In genomic region chr12:71666259-71666658, GRCh38 we compare ENCODE assay signal across 20 cellular contexts. TPM values are rescaled to one million over a fixed set of nuclear protein-coding genes. Genes with fewer than 3 reads are reported as not detected.
DNase-seq lines count a peak whose midpoint lies in the region; ATAC-seq and TF ChIP-seq lines count a peak whose summit lies in the region.
"Had no signal": no experiment of that assay in that cellular context is flagged by ENCODE, and none has a peak within 500 bp of the region (broad histone marks: within the 10 kb centered on the region; RNA-seq: fewer than 3 reads in every experiment).

No MANE protein-coding gene starts in this region.

- H2AFZ ChIP-seq in PC-9 = no peak overlapping the region
- H2AFZ ChIP-seq: neural progenitor cell had no signal

- no peak overlapping the region for H3K27ac ChIP-seq in BLaER1 treated with 17β-estradiol and CSF1 and Interleukin-3, amounts not matched to agents 10 nM and 100 nM
- H3K27ac ChIP-seq in CD8-positive, alpha-beta T cell (ENCODE audit: low read depth, low read length) = no peak overlapping the region
- H3K27ac ChIP-seq in PC-9 = peak overlapping the region; percentile 94; the same call in 1 of the 2 replicates
- H3K27ac ChIP-seq: adrenal gland, neural progenitor cell had no signal

- peaks cover 36% of the 10 kb centered on the region for H3K4me1 Mint-ChIP-seq in CD8-positive, alpha-beta T cell (ENCODE audit: low read depth)
- H3K4me1 Mint-ChIP-seq in dendritic cell treated with granulocyte-macrophage colony-stimulating factor and Interleukin-4, amounts not matched to agents 40 ng/mL and 50 ng/mL, for 4 days (ENCODE audit: low read depth) = peaks cover 26% of the 10 kb centered on the region
- H3K4me1 Mint-ChIP-seq in activated CD8-positive, alpha-beta memory T cell treated with anti-CD3 and anti-CD28 coated beads, Interleukin-2, amount 10 ng/mL, durations not matched to agents 7 days and 5 days = peaks cover 22% of the 10 kb centered on the region

- peaks cover 52% of the 10 kb centered on the region for H3K79me2 ChIP-seq in PC-9 (ENCODE audit: low read depth)

- POLR2A ChIA-PET in CD8-positive, alpha-beta T cell (lab: Charles Lee) = interaction anchor here (0.7 kb wide), 1 partner anchor 19 kb away, joined by 3 read pairs; the partner anchor contains the start of gene TMEM19
- POLR2A ChIA-PET in PC-9 (lab: Charles Lee; ENCODE audit: unreplicated experiment) = no interaction called here

- peaks cover 17% of the 10 kb centered on the region for H3F3A ChIP-seq in PC-9 (ENCODE audit: insufficient read depth, low read depth)

- H3K4me3 ChIP-seq in BLaER1 treated with 17β-estradiol and CSF1 and Interleukin-3, amounts not matched to agents 10 nM and 100 nM = 0 out of 20 replicates have a peak overlapping the region, but pooled peaks of 2 of the 10 experiments have one; percentile 85 to 91
- no peak overlapping the region for H3K4me3 ChIP-seq in CD8-positive, alpha-beta T cell (ENCODE audit: low read depth, low read length)
- peak overlapping the region; percentile 70; the same call in 1 of the 2 replicates for H3K4me3 ChIP-seq in PC-9
- H3K4me3 ChIP-seq: adrenal gland, gastrocnemius medialis had no signal

- peaks cover 27% of the 10 kb centered on the region for H3K36me3 Mint-ChIP-seq in CD8-positive, alpha-beta T cell
- H3K36me3 Mint-ChIP-seq in dendritic cell treated with granulocyte-macrophage colony-stimulating factor and Interleukin-4, amounts not matched to agents 40 ng/mL and 50 ng/mL, for 4 days (ENCODE audit: low read depth) = peaks cover 28% of the 10 kb centered on the region
- peaks cover 19% of the 10 kb centered on the region for H3K36me3 Mint-ChIP-seq in activated CD8-positive, alpha-beta memory T cell treated with anti-CD3 and anti-CD28 coated beads, Interleukin-2, amount 10 ng/mL, durations not matched to agents 7 days and 5 days

- peaks cover 16 to 25% (median 18%) of the 10 kb centered on the region in 10 experiments for H3K4me1 ChIP-seq in BLaER1 treated with 17β-estradiol and CSF1 and Interleukin-3, amounts not matched to agents 10 nM and 100 nM
- H3K4me1 ChIP-seq in CD8-positive, alpha-beta T cell (ENCODE audit: insufficient read depth, low read length) = peaks cover 23% of the 10 kb centered on the region
- H3K4me1 ChIP-seq in PC-9 (replicated peaks; ENCODE audit: insufficient read depth) = peaks cover 16% of the 10 kb centered on the region

- CTCF ChIA-PET in CD8-positive, alpha-beta T cell (lab: Charles Lee) = no interaction called here
- CTCF ChIA-PET in PC-9 (lab: Charles Lee) = no interaction called here
- CTCF ChIA-PET in activated CD8-positive, alpha-beta memory T cell treated with anti-CD3 and anti-CD28 coated beads, Interleukin-2, amount 10 ng/mL, durations not matched to agents 7 days and 5 days (lab: Charles Lee) = interaction anchor here (1.8 kb wide), 1 partner anchor 81 kb away, joined by 5 read pairs; no protein-coding TSS in a partner anchor

- BruUV-seq in PC-9 (replicated peaks; lab: Mats Ljungman, UMichigan) = no TSS peak

- H3K9me2 ChIP-seq in PC-9 (ENCODE audit: insufficient read depth) = no peaks in the 10 kb centered on the region

- ATAC-seq in CD8-positive, alpha-beta T cell = no peak
- ATAC-seq in GM21447 (IDR thresholded peaks at IDR 0.05; ENCODE audit: unreplicated experiment) (no peak), HG03025 (IDR thresholded peaks at IDR 0.05; ENCODE audit: low FRiP score, unreplicated experiment) (no peak), GM19395 (IDR thresholded peaks at IDR 0.05; ENCODE audit: unreplicated experiment) (no peak)
- ATAC-seq in activated CD8-positive, alpha-beta memory T cell treated with anti-CD3 and anti-CD28 coated beads, Interleukin-2, amount 10 ng/mL, durations not matched to agents 7 days and 5 days = no peak
- ATAC-seq: gastrocnemius medialis, left cardiac atrium, psoas muscle had no signal

- no peaks in the 10 kb centered on the region for H3K9me3 Mint-ChIP-seq in CD8-positive, alpha-beta T cell
- H3K9me3 Mint-ChIP-seq in dendritic cell treated with granulocyte-macrophage colony-stimulating factor and Interleukin-4, amounts not matched to agents 40 ng/mL and 50 ng/mL, for 4 days = no peaks in the 10 kb centered on the region
- H3K9me3 Mint-ChIP-seq in activated CD8-positive, alpha-beta memory T cell treated with anti-CD3 and anti-CD28 coated beads, Interleukin-2, amount 10 ng/mL, durations not matched to agents 7 days and 5 days (ENCODE audit: low read depth) = no peaks in the 10 kb centered on the region
- H3K9me3 Mint-ChIP-seq: neural progenitor cell had no signal

- H3K27me3 ChIP-seq in BLaER1 treated with 17β-estradiol and CSF1 and Interleukin-3, amounts not matched to agents 10 nM and 100 nM = no peaks in the 10 kb centered on the region
- no peaks in the 10 kb centered on the region for H3K27me3 ChIP-seq in CD8-positive, alpha-beta T cell (ENCODE audit: insufficient read depth, low read length)
- no peaks in the 10 kb centered on the region for H3K27me3 ChIP-seq in PC-9 (ENCODE audit: insufficient read depth, low read depth)
- H3K27me3 ChIP-seq: adrenal gland, cardiac muscle cell, gastrocnemius medialis, neural progenitor cell had no signal

- H3K36me3 ChIP-seq in BLaER1 treated with 17β-estradiol and CSF1 and Interleukin-3, amounts not matched to agents 10 nM and 100 nM = peaks cover 0 to 16% (median 4%) of the 10 kb centered on the region in 11 experiments; a peak in 10 of 22 replicates
- H3K36me3 ChIP-seq in CD8-positive, alpha-beta T cell (ENCODE audit: insufficient read depth, low read length) = no peaks in the 10 kb centered on the region
- no peaks in the 10 kb centered on the region for H3K36me3 ChIP-seq in PC-9 (ENCODE audit: low read depth)
- H3K36me3 ChIP-seq: adrenal gland, cardiac muscle cell, gastrocnemius medialis, neural progenitor cell had no signal

- intact Hi-C loops in CD8-positive, alpha-beta T cell (cut with DNase I, micrococcal nuclease) = loop anchor here (5.0 to 10.0 kb wide), 3 partner anchors 171 to 1931 kb away; partner anchors contain the start of genes KCNMB4 (in 1 of the 2), RAB3IP (in 1 of the 2) and TBC1D15 (in 1 of the 2)
- intact Hi-C loops in PC-9 (cut with micrococcal nuclease; ENCODE audit: unreplicated experiment) = no loop called here
- intact Hi-C loops in dendritic cell treated with granulocyte-macrophage colony-stimulating factor and Interleukin-4, amounts not matched to agents 40 ng/mL and 50 ng/mL, for 4 days (cut with micrococcal nuclease) = no loop called here

- TF ChIP-seq CTCF in CD8-positive, alpha-beta T cell (IDR thresholded peaks at IDR 0.05) = no peak
- TF ChIP-seq CTCF in PC-9 (conservative IDR thresholded peaks at IDR 0.05) = no peak

- no peaks in the 10 kb centered on the region for H3K9me3 ChIP-seq in BLaER1 treated with 17β-estradiol and CSF1 and Interleukin-3, amounts not matched to agents 10 nM and 100 nM (replicated peaks in 1 of 11)
- H3K9me3 ChIP-seq in CD8-positive, alpha-beta T cell (ENCODE audit: low read length) = no peaks in the 10 kb centered on the region
- no peaks in the 10 kb centered on the region for H3K9me3 ChIP-seq in PC-9 (ENCODE audit: insufficient read depth, low read depth)
- H3K9me3 ChIP-seq: adrenal gland, gastrocnemius medialis, psoas muscle had no signal

- H3K4me2 ChIP-seq in BLaER1 treated with 17β-estradiol and CSF1 and Interleukin-3, amounts not matched to agents 10 nM and 100 nM = peak overlapping the region; percentile 75 to 95 (median 85); a peak in 21 of 22 replicates
- peak overlapping the region; percentile 95 for H3K4me2 ChIP-seq in PC-9

- H3K4me3 Mint-ChIP-seq in CD8-positive, alpha-beta T cell = no peak overlapping the region
- no peak overlapping the region for H3K4me3 Mint-ChIP-seq in dendritic cell treated with granulocyte-macrophage colony-stimulating factor and Interleukin-4, amounts not matched to agents 40 ng/mL and 50 ng/mL, for 4 days
- no peak overlapping the region for H3K4me3 Mint-ChIP-seq in activated CD8-positive, alpha-beta memory T cell treated with anti-CD3 and anti-CD28 coated beads, Interleukin-2, amount 10 ng/mL, durations not matched to agents 7 days and 5 days

- H3K27ac Mint-ChIP-seq in CD8-positive, alpha-beta T cell = peak overlapping the region; percentile 100
- peak overlapping the region; percentile 100 for H3K27ac Mint-ChIP-seq in dendritic cell treated with granulocyte-macrophage colony-stimulating factor and Interleukin-4, amounts not matched to agents 40 ng/mL and 50 ng/mL, for 4 days
- H3K27ac Mint-ChIP-seq in activated CD8-positive, alpha-beta memory T cell treated with anti-CD3 and anti-CD28 coated beads, Interleukin-2, amount 10 ng/mL, durations not matched to agents 7 days and 5 days = no peak overlapping the region
- H3K27ac Mint-ChIP-seq: neural progenitor cell had no signal

- H3K9ac ChIP-seq in BLaER1 treated with 17β-estradiol and CSF1 and Interleukin-3, amounts not matched to agents 10 nM and 100 nM = peak overlapping the region in 1 of 11 experiments; percentile 97; a peak in 1 of 22 replicates

- H3K27me3 Mint-ChIP-seq in CD8-positive, alpha-beta T cell (ENCODE audit: low read depth) = no peaks in the 10 kb centered on the region
- no peaks in the 10 kb centered on the region for H3K27me3 Mint-ChIP-seq in dendritic cell treated with granulocyte-macrophage colony-stimulating factor and Interleukin-4, amounts not matched to agents 40 ng/mL and 50 ng/mL, for 4 days
- H3K27me3 Mint-ChIP-seq in activated CD8-positive, alpha-beta memory T cell treated with anti-CD3 and anti-CD28 coated beads, Interleukin-2, amount 10 ng/mL, durations not matched to agents 7 days and 5 days = no peaks in the 10 kb centered on the region

- no peak for DNase-seq in CD8-positive, alpha-beta T cell
- no peak for DNase-seq in PC-9
- DNase-seq in activated CD8-positive, alpha-beta memory T cell treated with anti-CD3 and anti-CD28 coated beads, Interleukin-2, amount 10 ng/mL, durations not matched to agents 7 days and 5 days = no peak
- DNase-seq: activated CD4-positive, alpha-beta T cell treated with anti-CD3 and anti-CD28 coated beads for 48 hours; adrenal gland; gastrocnemius medialis; left cardiac atrium; NCI-H1436 treated with DMSO at 0.1 percent for 48 hours; NCI-H226; psoas muscle; small intestine; stimulated activated CD4-positive, alpha-beta T cell treated with anti-CD3 and anti-CD28 coated beads, Interleukin-4, amount 100 ng/mL, for 1 hour; substantia nigra had no signal

- H4K20me1 ChIP-seq in BLaER1 treated with 17β-estradiol and CSF1 and Interleukin-3, amounts not matched to agents 10 nM and 100 nM = peaks cover 15 to 23% (median 20%) of the 10 kb centered on the region in 11 experiments
- peaks cover 13% of the 10 kb centered on the region for H4K20me1 ChIP-seq in PC-9 (ENCODE audit: insufficient read depth)

RNA-seq across cellular contexts. Expression of gene THAP2, which starts 2.2 kb away (rescaled TPM):
- total RNA-seq in CD8-positive, alpha-beta T cell = 10 to 100 TPM; 22.3 to 23.7 TPM
- 4.0 and 7.0 TPM in 2 replicates for total RNA-seq in PC-9 (2021)
- 1 to 10 TPM; 6.9 to 8.1 TPM for total RNA-seq in activated CD8-positive, alpha-beta memory T cell treated with anti-CD3 and anti-CD28 coated beads, Interleukin-2, amount 10 ng/mL, durations not matched to agents 7 days and 5 days

RNA-seq across cellular contexts. Expression of gene ZFC3H1, which starts 2.6 kb away (rescaled TPM):
- total RNA-seq in CD8-positive, alpha-beta T cell = 100 to 1,000 TPM; 118 to 121 TPM
- 47.4 and 53.4 TPM in 2 replicates for total RNA-seq in PC-9 (2021)
- total RNA-seq in activated CD8-positive, alpha-beta memory T cell treated with anti-CD3 and anti-CD28 coated beads, Interleukin-2, amount 10 ng/mL, durations not matched to agents 7 days and 5 days = 10 to 100 TPM; 54.6 to 79.2 TPM

RNA-seq across cellular contexts. Expression of gene TMEM19, which starts 19.6 kb away (rescaled TPM):
- 10 to 100 TPM in 1 of 2 experiments, 1 to 10 TPM in 1; 8.8 to 10.0 TPM for total RNA-seq in CD8-positive, alpha-beta T cell
- total RNA-seq in PC-9 (2021) = 17.3 and 39.5 TPM in 2 replicates
- total RNA-seq in activated CD8-positive, alpha-beta memory T cell treated with anti-CD3 and anti-CD28 coated beads, Interleukin-2, amount 10 ng/mL, durations not matched to agents 7 days and 5 days = 10 to 100 TPM; 16.5 to 16.6 TPM

Comparison
In these comparisons a context has a peak if more than half of its experiments do, and no peak if none do; other contexts are left out.
1. intact Hi-C loops: an anchor here in CD8-positive, alpha-beta T cell (5.0 to 10.0 kb wide); none called in PC-9 and dendritic cell treated with granulocyte-macrophage colony-stimulating factor and Interleukin-4, amounts not matched to agents 40 ng/mL and 50 ng/mL, for 4 days.